Comparison of ENCODE assay signal across 1 cellular context in genomic region chr7:7819442-7820247, GRCh38.
TF ChIP-seq lines count a peak whose summit lies in the region.

No MANE protein-coding gene starts in this region.

TF ChIP-seq in HepG2, 621 proteins besides CTCF, POLR2A, EP300 and RAD21 (continued from another document):
- TF ChIP-seq PAXIP1 (CRISPR knock-in tag; conservative IDR thresholded peaks at IDR 0.05) (no peak), ZNF552 (CRISPR knock-in tag; IDR thresholded peaks at IDR 0.05; ENCODE audit: borderline replicate concordance) (no peak), ZNF264 (CRISPR knock-in tag; IDR thresholded peaks at IDR 0.05) (no peak), ZBTB42 (CRISPR knock-in tag; IDR thresholded peaks at IDR 0.05) (no peak), ZMYM2 (CRISPR knock-in tag; IDR thresholded peaks at IDR 0.05) (no peak), ZNF431 (CRISPR knock-in tag; IDR thresholded peaks at IDR 0.05; ENCODE audit: borderline replicate concordance, low read depth) (no peak), ZMYM4 (CRISPR knock-in tag; IDR thresholded peaks at IDR 0.05) (no peak), KAT8 (CRISPR knock-in tag; IDR thresholded peaks at IDR 0.05) (no peak), HNRNPK (IDR thresholded peaks at IDR 0.05; ENCODE audit: low read depth, low read length, poor library complexity, severe bottlenecking) (no peak), ZBTB25 (CRISPR knock-in tag; IDR thresholded peaks at IDR 0.05) (no peak)
